2 cellular contexts compared by ENCODE assay signal in the genomic region with DNA sequence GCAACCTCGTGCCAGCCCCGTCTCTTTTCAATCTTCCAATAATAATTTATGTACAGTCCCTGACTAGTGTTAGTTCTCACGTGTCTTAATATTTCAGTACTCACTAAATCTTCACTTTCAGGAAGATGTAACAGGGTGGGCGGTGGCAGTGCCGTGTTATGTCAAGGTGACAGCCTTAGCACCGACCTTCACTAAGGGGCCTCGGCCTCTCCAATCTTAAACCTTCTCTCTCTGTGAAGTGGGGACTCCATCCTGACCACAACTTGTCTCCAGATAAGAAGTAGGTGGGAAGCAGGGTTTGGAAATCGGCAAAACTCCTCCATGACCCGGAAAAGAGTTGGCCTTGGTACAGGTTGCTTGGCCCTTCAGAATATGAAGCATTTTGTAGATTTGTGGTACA.
TF ChIP-seq lines count a peak whose summit lies in the region.

No MANE protein-coding gene starts in this region.

TF ChIP-seq in SK-N-SH, 30 proteins besides CTCF, POLR2A, EP300 and RAD21:
- TF ChIP-seq, protein P1, sequence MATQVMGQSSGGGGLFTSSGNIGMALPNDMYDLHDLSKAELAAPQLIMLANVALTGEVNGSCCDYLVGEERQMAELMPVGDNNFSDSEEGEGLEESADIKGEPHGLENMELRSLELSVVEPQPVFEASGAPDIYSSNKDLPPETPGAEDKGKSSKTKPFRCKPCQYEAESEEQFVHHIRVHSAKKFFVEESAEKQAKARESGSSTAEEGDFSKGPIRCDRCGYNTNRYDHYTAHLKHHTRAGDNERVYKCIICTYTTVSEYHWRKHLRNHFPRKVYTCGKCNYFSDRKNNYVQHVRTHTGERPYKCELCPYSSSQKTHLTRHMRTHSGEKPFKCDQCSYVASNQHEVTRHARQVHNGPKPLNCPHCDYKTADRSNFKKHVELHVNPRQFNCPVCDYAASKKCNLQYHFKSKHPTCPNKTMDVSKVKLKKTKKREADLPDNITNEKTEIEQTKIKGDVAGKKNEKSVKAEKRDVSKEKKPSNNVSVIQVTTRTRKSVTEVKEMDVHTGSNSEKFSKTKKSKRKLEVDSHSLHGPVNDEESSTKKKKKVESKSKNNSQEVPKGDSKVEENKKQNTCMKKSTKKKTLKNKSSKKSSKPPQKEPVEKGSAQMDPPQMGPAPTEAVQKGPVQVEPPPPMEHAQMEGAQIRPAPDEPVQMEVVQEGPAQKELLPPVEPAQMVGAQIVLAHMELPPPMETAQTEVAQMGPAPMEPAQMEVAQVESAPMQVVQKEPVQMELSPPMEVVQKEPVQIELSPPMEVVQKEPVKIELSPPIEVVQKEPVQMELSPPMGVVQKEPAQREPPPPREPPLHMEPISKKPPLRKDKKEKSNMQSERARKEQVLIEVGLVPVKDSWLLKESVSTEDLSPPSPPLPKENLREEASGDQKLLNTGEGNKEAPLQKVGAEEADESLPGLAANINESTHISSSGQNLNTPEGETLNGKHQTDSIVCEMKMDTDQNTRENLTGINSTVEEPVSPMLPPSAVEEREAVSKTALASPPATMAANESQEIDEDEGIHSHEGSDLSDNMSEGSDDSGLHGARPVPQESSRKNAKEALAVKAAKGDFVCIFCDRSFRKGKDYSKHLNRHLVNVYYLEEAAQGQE (IDR thresholded peaks at IDR 0.05; ENCODE audit: low read depth, low read length): no peak
- TF ChIP-seq ELF1 (IDR thresholded peaks at IDR 0.05): no peak
- no peak for TF ChIP-seq SIN3A (IDR thresholded peaks at IDR 0.05; ENCODE audit: borderline replicate concordance, low read depth, low read length)
- no peak for TF ChIP-seq TAF1 (IDR thresholded peaks at IDR 0.05; ENCODE audit: borderline replicate concordance, low read depth, low read length)
- TF ChIP-seq RCOR1 (IDR thresholded peaks at IDR 0.05; ENCODE audit: low read length): no peak
- no peak for TF ChIP-seq MXI1 (IDR thresholded peaks at IDR 0.05; ENCODE audit: low read depth, low read length)

TF ChIP-seq in SK-N-SH treated with all-trans-retinoic acid at 6 μM for 48 hours, 23 proteins besides CTCF, POLR2A, EP300 and RAD21 (continued from another document):
- TF ChIP-seq GLIS3 (CRISPR knock-in tag; IDR thresholded peaks at IDR 0.05) (no peak), PPARA (CRISPR knock-in tag; IDR thresholded peaks at IDR 0.05; ENCODE audit: borderline replicate concordance) (no peak), OSR1 (CRISPR knock-in tag; IDR thresholded peaks at IDR 0.05) (no peak), ESRRG (CRISPR knock-in tag; IDR thresholded peaks at IDR 0.05) (no peak)
